1 cellular context compared by ENCODE assay signal in the genomic region with DNA sequence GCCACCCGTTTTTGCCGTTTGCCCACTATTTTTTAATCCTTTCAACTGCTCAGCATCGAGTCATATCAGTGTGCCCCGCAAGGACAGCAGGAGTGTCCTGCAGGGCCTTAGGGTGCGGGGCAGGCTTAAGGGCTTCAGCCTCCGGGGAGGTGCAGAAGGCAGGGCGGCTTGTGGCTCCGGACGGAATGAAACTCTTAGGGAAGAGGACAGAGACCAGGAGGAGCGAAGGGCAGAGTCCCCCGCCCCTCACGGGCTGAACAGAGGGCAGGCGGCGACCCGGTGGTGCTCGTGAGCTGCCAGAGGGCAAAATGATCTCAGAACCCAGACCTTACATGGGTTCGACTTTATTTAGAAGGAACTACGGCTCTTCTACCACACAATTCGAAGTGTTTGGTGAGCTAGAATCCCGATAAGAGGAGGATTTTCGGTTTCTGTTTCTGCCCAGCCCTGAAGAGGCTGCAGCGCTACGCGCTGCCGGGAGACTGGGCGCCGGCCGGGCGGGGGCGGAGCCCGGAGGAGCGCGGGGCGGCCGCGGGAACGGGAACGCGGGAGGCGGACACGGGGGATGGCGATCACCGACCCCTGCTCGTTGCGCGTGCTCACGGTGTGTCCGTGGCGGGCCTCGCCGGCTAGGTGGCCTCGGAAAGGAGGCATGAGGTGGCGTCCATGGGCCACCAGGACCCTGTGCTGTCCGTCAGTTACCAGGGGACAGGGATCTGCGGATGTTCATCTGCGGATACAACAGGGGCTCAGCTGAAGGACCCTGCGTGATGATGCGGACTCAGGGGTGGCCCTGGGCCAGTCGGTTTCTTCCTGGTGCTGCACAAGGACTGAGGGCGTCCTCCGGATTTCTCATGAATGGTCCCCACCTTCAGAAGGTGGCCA.
A peak's percentile ranks its signal among the peaks of the same experiment; 100 is the strongest.
TF ChIP-seq lines count a peak whose summit lies in the region.

No MANE protein-coding gene starts in this region.

TF ChIP-seq in WTC11, 78 proteins besides CTCF, POLR2A, EP300 and RAD21 (continued from another document):
- TF ChIP-seq, protein P1, sequence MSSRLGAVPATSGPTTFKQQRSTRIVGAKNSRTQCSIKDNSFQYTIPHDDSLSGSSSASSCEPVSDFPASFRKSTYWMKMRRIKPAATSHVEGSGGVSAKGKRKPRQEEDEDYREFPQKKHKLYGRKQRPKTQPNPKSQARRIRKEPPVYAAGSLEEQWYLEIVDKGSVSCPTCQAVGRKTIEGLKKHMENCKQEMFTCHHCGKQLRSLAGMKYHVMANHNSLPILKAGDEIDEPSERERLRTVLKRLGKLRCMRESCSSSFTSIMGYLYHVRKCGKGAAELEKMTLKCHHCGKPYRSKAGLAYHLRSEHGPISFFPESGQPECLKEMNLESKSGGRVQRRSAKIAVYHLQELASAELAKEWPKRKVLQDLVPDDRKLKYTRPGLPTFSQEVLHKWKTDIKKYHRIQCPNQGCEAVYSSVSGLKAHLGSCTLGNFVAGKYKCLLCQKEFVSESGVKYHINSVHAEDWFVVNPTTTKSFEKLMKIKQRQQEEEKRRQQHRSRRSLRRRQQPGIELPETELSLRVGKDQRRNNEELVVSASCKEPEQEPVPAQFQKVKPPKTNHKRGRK (CRISPR knock-in tag; IDR thresholded peaks at IDR 0.05; ENCODE audit: borderline replicate concordance), result no peak
- TF ChIP-seq, protein P2, sequence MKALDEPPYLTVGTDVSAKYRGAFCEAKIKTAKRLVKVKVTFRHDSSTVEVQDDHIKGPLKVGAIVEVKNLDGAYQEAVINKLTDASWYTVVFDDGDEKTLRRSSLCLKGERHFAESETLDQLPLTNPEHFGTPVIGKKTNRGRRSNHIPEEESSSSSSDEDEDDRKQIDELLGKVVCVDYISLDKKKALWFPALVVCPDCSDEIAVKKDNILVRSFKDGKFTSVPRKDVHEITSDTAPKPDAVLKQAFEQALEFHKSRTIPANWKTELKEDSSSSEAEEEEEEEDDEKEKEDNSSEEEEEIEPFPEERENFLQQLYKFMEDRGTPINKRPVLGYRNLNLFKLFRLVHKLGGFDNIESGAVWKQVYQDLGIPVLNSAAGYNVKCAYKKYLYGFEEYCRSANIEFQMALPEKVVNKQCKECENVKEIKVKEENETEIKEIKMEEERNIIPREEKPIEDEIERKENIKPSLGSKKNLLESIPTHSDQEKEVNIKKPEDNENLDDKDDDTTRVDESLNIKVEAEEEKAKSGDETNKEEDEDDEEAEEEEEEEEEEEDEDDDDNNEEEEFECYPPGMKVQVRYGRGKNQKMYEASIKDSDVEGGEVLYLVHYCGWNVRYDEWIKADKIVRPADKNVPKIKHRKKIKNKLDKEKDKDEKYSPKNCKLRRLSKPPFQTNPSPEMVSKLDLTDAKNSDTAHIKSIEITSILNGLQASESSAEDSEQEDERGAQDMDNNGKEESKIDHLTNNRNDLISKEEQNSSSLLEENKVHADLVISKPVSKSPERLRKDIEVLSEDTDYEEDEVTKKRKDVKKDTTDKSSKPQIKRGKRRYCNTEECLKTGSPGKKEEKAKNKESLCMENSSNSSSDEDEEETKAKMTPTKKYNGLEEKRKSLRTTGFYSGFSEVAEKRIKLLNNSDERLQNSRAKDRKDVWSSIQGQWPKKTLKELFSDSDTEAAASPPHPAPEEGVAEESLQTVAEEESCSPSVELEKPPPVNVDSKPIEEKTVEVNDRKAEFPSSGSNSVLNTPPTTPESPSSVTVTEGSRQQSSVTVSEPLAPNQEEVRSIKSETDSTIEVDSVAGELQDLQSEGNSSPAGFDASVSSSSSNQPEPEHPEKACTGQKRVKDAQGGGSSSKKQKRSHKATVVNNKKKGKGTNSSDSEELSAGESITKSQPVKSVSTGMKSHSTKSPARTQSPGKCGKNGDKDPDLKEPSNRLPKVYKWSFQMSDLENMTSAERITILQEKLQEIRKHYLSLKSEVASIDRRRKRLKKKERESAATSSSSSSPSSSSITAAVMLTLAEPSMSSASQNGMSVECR (CRISPR knock-in tag; IDR thresholded peaks at IDR 0.05; ENCODE audit: borderline replicate concordance), result 0 out of 2 replicates have a peak, but pooled peaks have one; percentile 28
- TF ChIP-seq CBFB (CRISPR knock-in tag; IDR thresholded peaks at IDR 0.05; ENCODE audit: low read depth) (no peak), MXD4 (CRISPR knock-in tag; IDR thresholded peaks at IDR 0.05; ENCODE audit: borderline replicate concordance) (no peak), GRHL2 (CRISPR knock-in tag; IDR thresholded peaks at IDR 0.05; ENCODE audit: insufficient replicate concordance, severe bottlenecking) (no peak), RORB (CRISPR knock-in tag; IDR thresholded peaks at IDR 0.05) (no peak), ZNF121 (CRISPR knock-in tag; IDR thresholded peaks at IDR 0.05) (no peak), JAZF1 (CRISPR knock-in tag; IDR thresholded peaks at IDR 0.05) (no peak), MYBL2 (CRISPR knock-in tag; IDR thresholded peaks at IDR 0.05) (0 out of 2 replicates have a peak, but pooled peaks have one; percentile 56), PRRX2 (CRISPR knock-in tag; IDR thresholded peaks at IDR 0.05) (no peak), ELF4 (CRISPR knock-in tag; IDR thresholded peaks at IDR 0.05; ENCODE audit: low read depth) (no peak), FOXP1 (CRISPR knock-in tag; IDR thresholded peaks at IDR 0.05; ENCODE audit: borderline replicate concordance) (peak; percentile 78; the same call in 1 of the 2 replicates), SMAD4 (CRISPR knock-in tag; IDR thresholded peaks at IDR 0.05) (no peak), NR3C1 (CRISPR knock-in tag; conservative IDR thresholded peaks at IDR 0.05; ENCODE audit: low read depth) (no peak)
- TF ChIP-seq, protein P3, sequence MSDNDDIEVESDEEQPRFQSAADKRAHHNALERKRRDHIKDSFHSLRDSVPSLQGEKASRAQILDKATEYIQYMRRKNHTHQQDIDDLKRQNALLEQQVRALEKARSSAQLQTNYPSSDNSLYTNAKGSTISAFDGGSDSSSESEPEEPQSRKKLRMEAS (CRISPR knock-in tag; IDR thresholded peaks at IDR 0.05), result peak; percentile 79; the same call in 1 of the 2 replicates
- TF ChIP-seq, protein P4, sequence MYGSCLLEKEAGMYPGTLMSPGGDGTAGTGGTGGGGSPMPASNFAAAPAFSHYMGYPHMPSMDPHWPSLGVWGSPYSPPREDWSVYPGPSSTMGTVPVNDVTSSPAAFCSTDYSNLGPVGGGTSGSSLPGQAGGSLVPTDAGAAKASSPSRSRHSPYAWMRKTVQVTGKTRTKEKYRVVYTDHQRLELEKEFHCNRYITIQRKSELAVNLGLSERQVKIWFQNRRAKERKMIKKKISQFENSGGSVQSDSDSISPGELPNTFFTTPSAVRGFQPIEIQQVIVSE (CRISPR knock-in tag; IDR thresholded peaks at IDR 0.05; ENCODE audit: borderline replicate concordance), result no peak
